In the genomic region with DNA sequence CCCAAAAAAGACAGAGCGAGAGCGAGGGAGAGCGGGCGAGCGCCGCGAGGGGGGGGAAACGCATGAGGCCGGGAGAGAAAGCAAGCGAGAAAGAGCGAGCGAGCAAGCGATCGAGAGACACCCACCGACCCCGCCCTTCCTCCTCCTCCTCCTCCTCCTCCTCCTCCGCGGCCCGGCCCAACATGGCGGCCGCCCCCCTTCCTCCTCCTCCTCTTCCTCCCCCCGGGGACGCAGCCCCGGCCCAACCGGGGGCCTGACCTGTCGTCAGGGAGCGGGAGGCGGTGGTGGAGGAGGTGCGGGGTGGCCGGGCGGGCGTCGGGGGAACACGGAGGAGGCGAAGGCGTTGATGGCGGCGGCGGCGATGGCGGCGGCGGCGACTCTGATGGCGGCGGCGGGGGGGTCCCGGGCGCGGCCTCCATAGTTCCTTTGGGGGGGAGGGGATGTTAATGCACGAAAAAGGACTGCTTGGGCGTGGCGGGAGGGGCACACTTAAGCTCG, we compare ENCODE assay signal across 8 cellular contexts. TPM values are rescaled to one million over a fixed set of nuclear protein-coding genes. Genes with fewer than 3 reads are reported as not detected.
DNase-seq lines count a peak whose midpoint lies in the region; ATAC-seq and TF ChIP-seq lines count a peak whose summit lies in the region.

No MANE protein-coding gene starts in this region.

- H3K36me3 Mint-ChIP-seq in IgD-negative memory B cell, result peaks cover 5% of the 10 kb centered on the region
- H3K36me3 Mint-ChIP-seq in activated T-helper 17 cell treated with anti-CD3 and anti-CD28 coated beads, Interleukin-2, amount 50 U/mL, for 72 hours (ENCODE audit: low read depth), result peaks cover 60% of the 10 kb centered on the region
- H3K36me3 Mint-ChIP-seq in natural killer cell, result no peaks in the 10 kb centered on the region

- TF ChIP-seq CTCF in AG09309 (IDR thresholded peaks at IDR 0.05; ENCODE audit: control insufficient read depth, insufficient read depth, low read depth, low read length, missing control alignments) (no peak), natural killer cell (IDR thresholded peaks at IDR 0.05) (no peak)

- H3K27me3 Mint-ChIP-seq in IgD-negative memory B cell (no peaks in the 10 kb centered on the region), natural killer cell (ENCODE audit: low read depth in 2 of 2) (peaks cover 0 to 4% of the 10 kb centered on the region in 2 donors)
- no peaks in the 10 kb centered on the region for H3K27me3 Mint-ChIP-seq in activated T-helper 17 cell treated with anti-CD3 and anti-CD28 coated beads, Interleukin-2, amount 50 U/mL, for 72 hours

- peak; percentile 61 for DNase-seq in AG09309 (ENCODE audit: low read depth)
- peak; percentile 84 for DNase-seq in RKO (ENCODE audit: low spot score)
- DNase-seq in fibroblast of peridontal ligament (ENCODE audit: extremely low read depth), result peak; percentile 85
- DNase-seq in natural killer cell, result peak; percentile 77
- DNase-seq in stimulated activated naive CD4-positive, alpha-beta T cell (lab: John Stamatoyannopoulos, UW), result peak; percentile 79 to 94 (median 84)

- H3K4me1 Mint-ChIP-seq in IgD-negative memory B cell (peaks cover 27 to 38% (median 30%) of the 10 kb centered on the region in 3 donors), natural killer cell (peaks cover 56 to 59% of the 10 kb centered on the region in 2 donors)
- H3K4me1 Mint-ChIP-seq in activated T-helper 17 cell treated with anti-CD3 and anti-CD28 coated beads, Interleukin-2, amount 50 U/mL, for 72 hours, result peaks cover 16% of the 10 kb centered on the region

- ATAC-seq in activated T-helper 17 cell treated with anti-CD3 and anti-CD28 coated beads, Interleukin-2, amount 50 U/mL, for 72 hours (replicated peaks), result peak; percentile 10
- peak; percentile 23 to 38 (median 27) for ATAC-seq in natural killer cell

- peak overlapping the region; percentile 99 to 100 (median 100) for H3K27ac Mint-ChIP-seq in IgD-negative memory B cell
- H3K27ac Mint-ChIP-seq in activated T-helper 17 cell treated with anti-CD3 and anti-CD28 coated beads, Interleukin-2, amount 50 U/mL, for 72 hours, result peak overlapping the region; percentile 99
- H3K27ac Mint-ChIP-seq in natural killer cell, result peak overlapping the region; percentile 99 to 100

- H3K4me3 Mint-ChIP-seq in IgD-negative memory B cell (peak overlapping the region; percentile 97 to 100 (median 99)), natural killer cell (peak overlapping the region; percentile 99)
- H3K4me3 Mint-ChIP-seq in activated T-helper 17 cell treated with anti-CD3 and anti-CD28 coated beads, Interleukin-2, amount 50 U/mL, for 72 hours, result peak overlapping the region; percentile 93

- TF ChIP-seq POLR2A in GM19193 (IDR thresholded peaks at IDR 0.05; ENCODE audit: extremely low read depth, insufficient read depth, insufficient read length), result peak; percentile 83

- intact Hi-C loops in natural killer cell (cut with micrococcal nuclease), result loop anchor here (2.0 to 5.0 kb wide), 4 partner anchors 19 to 510 kb away; a partner anchor contains a TSS

- H3K9me3 Mint-ChIP-seq in IgD-negative memory B cell, result no peaks in the 10 kb centered on the region
- no peaks in the 10 kb centered on the region for H3K9me3 Mint-ChIP-seq in activated T-helper 17 cell treated with anti-CD3 and anti-CD28 coated beads, Interleukin-2, amount 50 U/mL, for 72 hours
- no peaks in the 10 kb centered on the region for H3K9me3 Mint-ChIP-seq in natural killer cell

- peak overlapping the region; percentile 86 for H3K4me3 ChIP-seq in AG09309 (ENCODE audit: control insufficient read depth, low read depth, low read length)

RNA-seq across cellular contexts. Expression of a gene that starts 1.4 kb away (rescaled TPM):
- 3.5 TPM for polyA plus RNA-seq in IgD-negative memory B cell
- 100 to 1,000 TPM; 117 to 166 TPM for total RNA-seq in activated T-helper 17 cell treated with anti-CD3 and anti-CD28 coated beads, Interleukin-2, amount 50 U/mL, for 72 hours
- total RNA-seq in natural killer cell, result 10 to 100 TPM; 71.2 to 75.3 (median 73.3) TPM

RNA-seq across cellular contexts. Expression of a gene that starts 18.4 kb away (rescaled TPM):
- polyA plus RNA-seq in IgD-negative memory B cell, result 77.7 TPM
- total RNA-seq in activated T-helper 17 cell treated with anti-CD3 and anti-CD28 coated beads, Interleukin-2, amount 50 U/mL, for 72 hours, result 100 to 1,000 TPM; 151 to 184 TPM
- total RNA-seq in natural killer cell, result 10 to 100 TPM; 42.5 to 49.3 (median 46.0) TPM

Comparison
In these comparisons a context has a peak if more than half of its experiments do, and no peak if none do; other contexts are left out.
1. Peak in every context shown above with its lines: DNase-seq, ATAC-seq and H3K4me3 ChIP-seq.